16 cellular contexts compared by ENCODE assay signal in genomic region chr12:15534870-15535269, GRCh38.
DNase-seq lines count a peak whose midpoint lies in the region; TF ChIP-seq lines count a peak whose summit lies in the region.
"Had no signal": no experiment of that assay in that cellular context is flagged by ENCODE, and none has a peak within 500 bp of the region (broad histone marks: within the 10 kb centered on the region; RNA-seq: fewer than 3 reads in every experiment).

No MANE protein-coding gene starts in this region.

- POLR2A ChIA-PET in activated CD4-positive, alpha-beta memory T cell treated with anti-CD3 and anti-CD28 coated beads for 36 hours (lab: Charles Lee), result no interaction called here
- POLR2A ChIA-PET in activated CD4-positive, alpha-beta T cell treated with anti-CD3 and anti-CD28 coated beads, Interleukin-2, amount 10 ng/mL, durations not matched to agents 7 days and 5 days (lab: Charles Lee), result no interaction called here

- H3K27ac Mint-ChIP-seq in CD14-positive monocyte (no peak overlapping the region), nephron progenitor cell (peak overlapping the region; percentile 19)
- H3K27ac Mint-ChIP-seq in activated CD4-positive, alpha-beta memory T cell treated with anti-CD3 and anti-CD28 coated beads for 36 hours, result no peak overlapping the region
- no peak overlapping the region for H3K27ac Mint-ChIP-seq in activated CD4-positive, alpha-beta T cell treated with anti-CD3 and anti-CD28 coated beads, Interleukin-2, amount 10 ng/mL, durations not matched to agents 7 days and 5 days
- H3K27ac Mint-ChIP-seq: activated CD8-positive, alpha-beta T cell treated with anti-CD3 and anti-CD28 coated beads, Interleukin-2, amount 10 ng/mL, durations not matched to agents 7 days and 5 days; CD4-positive, alpha-beta T cell had no signal

- peaks cover 0 to 3% (median 3%) of the 10 kb centered on the region in 3 donors for H3K27me3 Mint-ChIP-seq in CD14-positive monocyte (ENCODE audit: low read depth in 3 of 3)
- H3K27me3 Mint-ChIP-seq in nephron progenitor cell (ENCODE audit: low read depth, poor library complexity), result no peaks in the 10 kb centered on the region
- no peaks in the 10 kb centered on the region for H3K27me3 Mint-ChIP-seq in activated CD4-positive, alpha-beta memory T cell treated with anti-CD3 and anti-CD28 coated beads for 36 hours
- peaks cover 8% of the 10 kb centered on the region for H3K27me3 Mint-ChIP-seq in activated CD4-positive, alpha-beta T cell treated with anti-CD3 and anti-CD28 coated beads, Interleukin-2, amount 10 ng/mL, durations not matched to agents 7 days and 5 days
- H3K27me3 Mint-ChIP-seq: CD4-positive, alpha-beta T cell; T-helper 17 cell had no signal

- DNase-seq in CD14-positive monocyte (ENCODE audit: low spot score), result peak; percentile 69
- DNase-seq in MM.1S, result no peak
- no peak for DNase-seq in caudate nucleus (lab: John Stamatoyannopoulos, UW)
- no peak for DNase-seq in nephron progenitor cell
- DNase-seq in Karpas-422, result no peak
- DNase-seq in activated CD4-positive, alpha-beta memory T cell treated with anti-CD3 and anti-CD28 coated beads for 36 hours, result no peak
- DNase-seq in activated CD4-positive, alpha-beta T cell treated with anti-CD3 and anti-CD28 coated beads, Interleukin-2, amount 10 ng/mL, durations not matched to agents 7 days and 5 days, result no peak
- no peak for DNase-seq in NCI-H2196 (lab: John Stamatoyannopoulos, UW; ENCODE audit: unreplicated experiment)
- DNase-seq: effector memory CD4-positive, alpha-beta T cell; heart left ventricle; NCI-H1417; posterior cingulate gyrus; stimulated activated naive CD4-positive, alpha-beta T cell treated with Interleukin-2 at 50 U/mL for 16 hours; T-helper 17 cell had no signal

- H3K9me3 Mint-ChIP-seq in CD14-positive monocyte (no peaks in the 10 kb centered on the region), nephron progenitor cell (no peaks in the 10 kb centered on the region)
- no peaks in the 10 kb centered on the region for H3K9me3 Mint-ChIP-seq in activated CD4-positive, alpha-beta memory T cell treated with anti-CD3 and anti-CD28 coated beads for 36 hours
- no peaks in the 10 kb centered on the region for H3K9me3 Mint-ChIP-seq in activated CD4-positive, alpha-beta T cell treated with anti-CD3 and anti-CD28 coated beads, Interleukin-2, amount 10 ng/mL, durations not matched to agents 7 days and 5 days
- H3K9me3 Mint-ChIP-seq: CD4-positive, alpha-beta T cell had no signal

- TF ChIP-seq CTCF in CD14-positive monocyte (IDR thresholded peaks at IDR 0.05), result no peak
- TF ChIP-seq CTCF in MM.1S (IDR thresholded peaks at IDR 0.05; ENCODE audit: low read length), result no peak
- TF ChIP-seq CTCF in nephron progenitor cell (IDR thresholded peaks at IDR 0.05), result no peak

- H3K4me1 ChIP-seq in MM.1S (ENCODE audit: low read length) (peaks cover 8% of the 10 kb centered on the region), Karpas-422 (ENCODE audit: low read length) (peaks cover 7% of the 10 kb centered on the region; the same call in 1 of the 2 replicates)

- H3K4me3 Mint-ChIP-seq in CD14-positive monocyte (no peak overlapping the region), nephron progenitor cell (no peak overlapping the region)
- H3K4me3 Mint-ChIP-seq in activated CD4-positive, alpha-beta memory T cell treated with anti-CD3 and anti-CD28 coated beads for 36 hours, result no peak overlapping the region
- H3K4me3 Mint-ChIP-seq in activated CD4-positive, alpha-beta T cell treated with anti-CD3 and anti-CD28 coated beads, Interleukin-2, amount 10 ng/mL, durations not matched to agents 7 days and 5 days, result no peak overlapping the region

- intact Hi-C loops in CD14-positive monocyte (cut with micrococcal nuclease), result loop anchor here in 1 of 2 donors (5.0 to 10.0 kb wide), 3 partner anchors 47 to 320 kb away; no protein-coding TSS in a partner anchor
- intact Hi-C loops in activated CD4-positive, alpha-beta memory T cell treated with anti-CD3 and anti-CD28 coated beads for 36 hours (cut with micrococcal nuclease), result loop anchor here (1.0 kb wide), 4 partner anchors 11 to 347 kb away; partner anchors contain the start of gene STRAP

- H3K4me3 ChIP-seq in MM.1S (ENCODE audit: low read length) (no peak overlapping the region), Karpas-422 (ENCODE audit: low read length) (no peak overlapping the region)

- no peaks in the 10 kb centered on the region for H3K36me3 Mint-ChIP-seq in CD14-positive monocyte
- H3K36me3 Mint-ChIP-seq in nephron progenitor cell (ENCODE audit: low read depth), result no peaks in the 10 kb centered on the region
- H3K36me3 Mint-ChIP-seq in activated CD4-positive, alpha-beta memory T cell treated with anti-CD3 and anti-CD28 coated beads for 36 hours, result no peaks in the 10 kb centered on the region
- peaks cover 3% of the 10 kb centered on the region for H3K36me3 Mint-ChIP-seq in activated CD4-positive, alpha-beta T cell treated with anti-CD3 and anti-CD28 coated beads, Interleukin-2, amount 10 ng/mL, durations not matched to agents 7 days and 5 days (ENCODE audit: low read depth)

- H3K27ac ChIP-seq in MM.1S (ENCODE audit: low read length), result no peak overlapping the region
- peak overlapping the region; percentile 20 for H3K27ac ChIP-seq in caudate nucleus (ENCODE audit: low read depth, low read length)
- no peak overlapping the region for H3K27ac ChIP-seq in Karpas-422 (ENCODE audit: low read length)

- no peaks in the 10 kb centered on the region for H3K9me2 ChIP-seq in MM.1S (replicated peaks; ENCODE audit: insufficient read depth, low read length)
- no peaks in the 10 kb centered on the region for H3K9me2 ChIP-seq in Karpas-422 (replicated peaks; ENCODE audit: insufficient read depth, low read length)

- H3K4me2 ChIP-seq in MM.1S (ENCODE audit: low read depth, low read length), result no peak overlapping the region
- H3K4me2 ChIP-seq in Karpas-422 (ENCODE audit: low read depth, low read length, poor library complexity, severe bottlenecking), result no peak overlapping the region

- H3K79me2 ChIP-seq in MM.1S (ENCODE audit: low read length) (no peaks in the 10 kb centered on the region), Karpas-422 (ENCODE audit: low read length) (no peaks in the 10 kb centered on the region)

- H3F3A ChIP-seq in MM.1S (ENCODE audit: insufficient read depth, low read length), result 0 out of 2 replicates have a peak, but pooled peaks cover 3% of the 10 kb centered on the region

- H3K27me3 ChIP-seq in MM.1S (replicated peaks; ENCODE audit: insufficient read depth, low read length) (no peaks in the 10 kb centered on the region), Karpas-422 (ENCODE audit: low read length) (no peaks in the 10 kb centered on the region)
- H3K27me3 ChIP-seq: heart left ventricle had no signal

- H3K36me3 ChIP-seq in MM.1S (replicated peaks; ENCODE audit: insufficient read depth, low read length), result no peaks in the 10 kb centered on the region
- no peaks in the 10 kb centered on the region for H3K36me3 ChIP-seq in Karpas-422 (ENCODE audit: insufficient read depth, low read length)
- H3K36me3 ChIP-seq: heart left ventricle had no signal

- H3K4me1 Mint-ChIP-seq in CD14-positive monocyte (peaks cover 5% of the 10 kb centered on the region), nephron progenitor cell (no peaks in the 10 kb centered on the region)
- peaks cover 15% of the 10 kb centered on the region for H3K4me1 Mint-ChIP-seq in activated CD4-positive, alpha-beta memory T cell treated with anti-CD3 and anti-CD28 coated beads for 36 hours (ENCODE audit: low read depth)
- H3K4me1 Mint-ChIP-seq in activated CD4-positive, alpha-beta T cell treated with anti-CD3 and anti-CD28 coated beads, Interleukin-2, amount 10 ng/mL, durations not matched to agents 7 days and 5 days, result peaks cover 3% of the 10 kb centered on the region

- H3K9me3 ChIP-seq in MM.1S (replicated peaks; ENCODE audit: insufficient read depth, low read length) (no peaks in the 10 kb centered on the region), Karpas-422 (ENCODE audit: low read length) (no peaks in the 10 kb centered on the region)
- H3K9me3 ChIP-seq: heart left ventricle had no signal

- H4K20me1 ChIP-seq in MM.1S (ENCODE audit: insufficient read depth, low read length), result no peaks in the 10 kb centered on the region
- H4K20me1 ChIP-seq in Karpas-422 (ENCODE audit: insufficient read depth, low read depth, low read length), result no peaks in the 10 kb centered on the region

- H3K9ac ChIP-seq in MM.1S (ENCODE audit: low read length) (no peak overlapping the region), Karpas-422 (ENCODE audit: low read length) (no peak overlapping the region)

- CTCF ChIA-PET in activated CD4-positive, alpha-beta memory T cell treated with anti-CD3 and anti-CD28 coated beads for 36 hours (lab: Charles Lee), result interaction anchor here (0.6 to 11.8 kb wide), 11 partner anchors 10 to 362 kb away, joined by 3 to 478 read pairs (median 4); no protein-coding TSS in a partner anchor
- CTCF ChIA-PET in activated CD4-positive, alpha-beta T cell treated with anti-CD3 and anti-CD28 coated beads, Interleukin-2, amount 10 ng/mL, durations not matched to agents 7 days and 5 days (lab: Charles Lee), result interaction anchor here (1.0 to 5.7 kb wide), 8 partner anchors 11 to 258 kb away, joined by 3 to 88 read pairs (median 4); no protein-coding TSS in a partner anchor

- H2AFZ ChIP-seq in MM.1S (ENCODE audit: low read length) (peak overlapping the region; percentile 80), Karpas-422 (ENCODE audit: low read length) (no peak overlapping the region)
